In the genomic region with DNA sequence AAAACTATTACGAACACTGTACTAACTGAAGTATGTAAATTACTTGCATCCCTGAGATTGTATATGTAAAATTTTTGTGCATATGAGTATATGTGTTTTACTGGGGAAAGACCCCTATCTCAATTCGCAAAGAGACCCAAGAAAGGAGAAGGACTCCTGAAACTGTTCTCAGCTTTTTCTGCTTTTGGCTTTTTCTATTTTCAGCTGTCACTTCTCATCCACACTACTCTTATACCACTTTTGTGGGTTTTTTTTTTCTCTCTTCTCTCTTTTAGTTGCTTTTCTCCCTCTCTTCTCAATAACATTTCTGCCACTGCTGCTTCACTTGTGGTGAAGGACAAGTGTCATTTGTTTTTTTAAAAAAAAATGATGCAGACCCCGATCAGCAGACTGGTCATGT, we compare ENCODE assay signal across 13 cellular contexts. TPM values are rescaled to one million over a fixed set of nuclear protein-coding genes. Genes with fewer than 3 reads are reported as not detected.
DNase-seq lines count a peak whose midpoint lies in the region; ATAC-seq lines count a peak whose summit lies in the region.
"Had no signal": no experiment of that assay in that cellular context is flagged by ENCODE, and none has a peak within 500 bp of the region (broad histone marks: within the 10 kb centered on the region; RNA-seq: fewer than 3 reads in every experiment).

No MANE protein-coding gene starts in this region.

- no peak for DNase-seq in activated CD4-positive, alpha-beta T cell treated with anti-CD3 and anti-CD28 coated beads, Interleukin-2, amount 10 ng/mL, durations not matched to agents 7 days and 5 days
- no peak for DNase-seq in activated CD4-positive, alpha-beta T cell treated with anti-CD3 and anti-CD28 coated beads for 48 hours
- peak in 1 of 10 donors; percentile 4 for DNase-seq in naive thymus-derived CD8-positive, alpha-beta T cell
- DNase-seq in GM19238 (ENCODE audit: insufficient read length, low spot score): no peak
- no peak for DNase-seq in KG1 (lab: John Stamatoyannopoulos, UW)
- no peak for DNase-seq in substantia nigra (lab: John Stamatoyannopoulos, UW)
- DNase-seq: erythroblast, NCI-H526, SW 1271, testis had no signal

- H3K27ac Mint-ChIP-seq in activated CD4-positive, alpha-beta T cell treated with anti-CD3 and anti-CD28 coated beads, Interleukin-2, amount 10 ng/mL, durations not matched to agents 7 days and 5 days: peak overlapping the region; percentile 95
- H3K27ac Mint-ChIP-seq in naive thymus-derived CD8-positive, alpha-beta T cell: peak overlapping the region; percentile 88 to 99 (median 98)

- H3K4me1 Mint-ChIP-seq in activated CD4-positive, alpha-beta T cell treated with anti-CD3 and anti-CD28 coated beads, Interleukin-2, amount 10 ng/mL, durations not matched to agents 7 days and 5 days: peaks cover 67% of the 10 kb centered on the region
- peaks cover 47 to 99% (median 88%) of the 10 kb centered on the region in 4 donors for H3K4me1 Mint-ChIP-seq in naive thymus-derived CD8-positive, alpha-beta T cell

- peaks cover 66% of the 10 kb centered on the region for H3K36me3 Mint-ChIP-seq in activated CD4-positive, alpha-beta T cell treated with anti-CD3 and anti-CD28 coated beads, Interleukin-2, amount 10 ng/mL, durations not matched to agents 7 days and 5 days (ENCODE audit: low read depth)
- peaks cover 0 to 43% (median 9%) of the 10 kb centered on the region in 3 donors for H3K36me3 Mint-ChIP-seq in naive thymus-derived CD8-positive, alpha-beta T cell

- H3K27me3 Mint-ChIP-seq in activated CD4-positive, alpha-beta T cell treated with anti-CD3 and anti-CD28 coated beads, Interleukin-2, amount 10 ng/mL, durations not matched to agents 7 days and 5 days: no peaks in the 10 kb centered on the region
- H3K27me3 Mint-ChIP-seq in naive thymus-derived CD8-positive, alpha-beta T cell: no peaks in the 10 kb centered on the region

- ATAC-seq in GM21423 (IDR thresholded peaks at IDR 0.05; ENCODE audit: unreplicated experiment) (peak; percentile 45), HG03378 (IDR thresholded peaks at IDR 0.05; ENCODE audit: unreplicated experiment) (peak; percentile 29)
- no peak for ATAC-seq in naive thymus-derived CD8-positive, alpha-beta T cell
- ATAC-seq: A549 had no signal

- H3K27ac ChIP-seq in substantia nigra (ENCODE audit: low read depth, low read length, poor library complexity, severe bottlenecking): no peak overlapping the region
- H3K27ac ChIP-seq: A549, testis had no signal

- CTCF ChIA-PET in activated CD4-positive, alpha-beta T cell treated with anti-CD3 and anti-CD28 coated beads, Interleukin-2, amount 10 ng/mL, durations not matched to agents 7 days and 5 days (lab: Charles Lee): interaction anchor here (1.1 to 4.6 kb wide), 4 partner anchors 14 to 69 kb away, joined by 3 to 26 read pairs (median 6); no protein-coding TSS in a partner anchor

- POLR2A ChIA-PET in activated CD4-positive, alpha-beta T cell treated with anti-CD3 and anti-CD28 coated beads, Interleukin-2, amount 10 ng/mL, durations not matched to agents 7 days and 5 days (lab: Charles Lee): no interaction called here
- POLR2A ChIA-PET in naive thymus-derived CD8-positive, alpha-beta T cell (lab: Charles Lee): interaction anchor here (0.7 to 4.9 kb wide), 6 partner anchors 17 to 44 kb away, joined by 3 to 50 read pairs (median 5); a partner anchor contains a TSS

- no peaks in the 10 kb centered on the region for H3K9me3 Mint-ChIP-seq in activated CD4-positive, alpha-beta T cell treated with anti-CD3 and anti-CD28 coated beads, Interleukin-2, amount 10 ng/mL, durations not matched to agents 7 days and 5 days
- no peaks in the 10 kb centered on the region for H3K9me3 Mint-ChIP-seq in naive thymus-derived CD8-positive, alpha-beta T cell

- H3K4me3 Mint-ChIP-seq in activated CD4-positive, alpha-beta T cell treated with anti-CD3 and anti-CD28 coated beads, Interleukin-2, amount 10 ng/mL, durations not matched to agents 7 days and 5 days: no peak overlapping the region
- peak overlapping the region in 8 of 10 donors; percentile 68 to 88 (median 82) for H3K4me3 Mint-ChIP-seq in naive thymus-derived CD8-positive, alpha-beta T cell

RNA-seq across cellular contexts. Expression of a gene that starts 39.8 kb away (rescaled TPM):
- 10 to 100 TPM; 94.5 to 95.2 TPM for total RNA-seq in activated CD4-positive, alpha-beta T cell treated with anti-CD3 and anti-CD28 coated beads, Interleukin-2, amount 10 ng/mL, durations not matched to agents 7 days and 5 days
- 100 to 1,000 TPM; 124 to 137 TPM for total RNA-seq in naive thymus-derived CD8-positive, alpha-beta T cell
- 10 to 100 TPM; 37.1 to 60.2 (median 42.7) TPM for polyA plus RNA-seq in naive thymus-derived CD8-positive, alpha-beta T cell

Comparison
In these comparisons a context has a peak if more than half of its experiments do, and no peak if none do; other contexts are left out.
1. ATAC-seq: peak in GM21423 (single experiment) and HG03378 (single experiment); none in naive thymus-derived CD8-positive, alpha-beta T cell (0 of 2).